8 cellular contexts compared by ENCODE assay signal in genomic region chr4:139014391-139015268, GRCh38. TPM values are rescaled to one million over a fixed set of nuclear protein-coding genes. Genes with fewer than 3 reads are reported as not detected.
DNase-seq lines count a peak whose midpoint lies in the region; ATAC-seq and TF ChIP-seq lines count a peak whose summit lies in the region.

No MANE protein-coding gene starts in this region.

- H3K9me3 ChIP-seq in A673 (ENCODE audit: low read depth, low read length, poor library complexity, severe bottlenecking) (no peaks in the 10 kb centered on the region), mammary epithelial cell (replicated peaks; ENCODE audit: insufficient read depth, low read length) (no peaks in the 10 kb centered on the region)

- H3K27me3 Mint-ChIP-seq in stimulated activated naive CD8-positive, alpha-beta T cell treated with anti-CD3 and anti-CD28 coated beads, Interleukin-15, Interleukin-2, amounts not matched to agents 100 ng/mL and 50 ng/mL, for 24 hours, result no peaks in the 10 kb centered on the region

- H3K27ac Mint-ChIP-seq in stimulated activated naive CD8-positive, alpha-beta T cell treated with anti-CD3 and anti-CD28 coated beads, Interleukin-15, Interleukin-2, amounts not matched to agents 100 ng/mL and 50 ng/mL, for 24 hours, result peak overlapping the region; percentile 99

- peak overlapping the region; percentile 99 for H3K9ac ChIP-seq in mammary epithelial cell (ENCODE audit: insufficient read depth, low read length)

- TF ChIP-seq CTCF in A673 (conservative IDR thresholded peaks at IDR 0.05; ENCODE audit: low read depth, low read length) (no peak), mammary epithelial cell (conservative IDR thresholded peaks at IDR 0.05 in 1 of 2, IDR thresholded peaks at IDR 0.05 in 1 of 2; ENCODE audit: extremely low read depth in 1 of 2, insufficient read depth in 1 of 2, low read depth in 1 of 2, low read length in 2 of 2) (no peak), kidney epithelial cell (IDR thresholded peaks at IDR 0.05; ENCODE audit: insufficient read depth, low read length, poor library complexity, severe bottlenecking) (no peak)

- H4K20me1 ChIP-seq in mammary epithelial cell (ENCODE audit: insufficient read depth, low read length), result peaks cover 2% of the 10 kb centered on the region

- intact Hi-C loops in A673 (cut with micrococcal nuclease; ENCODE audit: unreplicated experiment), result no loop called here
- intact Hi-C loops in mammary epithelial cell (cut with micrococcal nuclease), result loop anchor here (2.0 to 5.0 kb wide), 4 partner anchors 62 to 283 kb away; partner anchors contain the start of gene ELF2

- H2AFZ ChIP-seq in mammary epithelial cell (ENCODE audit: low read depth, low read length), result peak overlapping the region; percentile 65

- POLR2A ChIA-PET in A673 (lab: Charles Lee; ENCODE audit: low non-redundant PET), result interaction anchor here (0.6 to 0.9 kb wide), 2 partner anchors 26 to 68 kb away, joined by 3 to 4 read pairs; no protein-coding TSS in a partner anchor

- H3K27ac ChIP-seq in A673 (ENCODE audit: low read depth, low read length, poor library complexity, severe bottlenecking) (peak overlapping the region; percentile 96), mammary epithelial cell (ENCODE audit: insufficient read depth, low read depth, low read length) (peak overlapping the region; percentile 97)

- peak overlapping the region; percentile 83 for H3K4me2 ChIP-seq in mammary epithelial cell (ENCODE audit: insufficient read depth, low read depth, low read length)

- H3K27me3 ChIP-seq in A673 (replicated peaks; ENCODE audit: insufficient read depth, low read depth, low read length, poor library complexity) (no peaks in the 10 kb centered on the region), mammary epithelial cell (ENCODE audit: insufficient read depth, low read length) (no peaks in the 10 kb centered on the region), kidney epithelial cell (ENCODE audit: control insufficient read depth, insufficient read depth, low read length) (no peaks in the 10 kb centered on the region)

- dilution Hi-C loops in mammary epithelial cell (cut with HindIII; ENCODE audit: low sequenced_read_pairs), result no loop called here

- H3K4me1 ChIP-seq in A673 (ENCODE audit: insufficient read depth, low read length, poor library complexity, severe bottlenecking), result peaks cover 33% of the 10 kb centered on the region
- peaks cover 39% of the 10 kb centered on the region for H3K4me1 ChIP-seq in mammary epithelial cell (ENCODE audit: insufficient read depth, low read length)

- ATAC-seq in HG02884 (IDR thresholded peaks at IDR 0.05; ENCODE audit: unreplicated experiment), result peak; percentile 4
- ATAC-seq in left lobe of liver, result no peak

- H3K36me3 ChIP-seq in A673 (ENCODE audit: insufficient read depth, low read length, poor library complexity, severe bottlenecking) (no peaks in the 10 kb centered on the region), mammary epithelial cell (ENCODE audit: insufficient read depth, low read length) (no peaks in the 10 kb centered on the region), kidney epithelial cell (ENCODE audit: control insufficient read depth, insufficient read depth, low read length) (no peaks in the 10 kb centered on the region)

- WGBS in mammary epithelial cell (ENCODE audit: low coverage, missing lambda C conversion rate), result 40% methylated on average over 9 of the region's 9 CpGs

- CTCF ChIA-PET in A673 (lab: Charles Lee) (no interaction called here), mammary epithelial cell (lab: Charles Lee; ENCODE audit: low non-redundant PET) (interaction anchor here (0.5 kb wide), 1 partner anchor 16 kb away, joined by 7 read pairs; no protein-coding TSS in a partner anchor)

- H3K79me2 ChIP-seq in mammary epithelial cell (ENCODE audit: insufficient read depth, low read length), result peaks cover 39% of the 10 kb centered on the region

- peaks cover 15% of the 10 kb centered on the region for H3K36me3 Mint-ChIP-seq in stimulated activated naive CD8-positive, alpha-beta T cell treated with anti-CD3 and anti-CD28 coated beads, Interleukin-15, Interleukin-2, amounts not matched to agents 100 ng/mL and 50 ng/mL, for 24 hours (ENCODE audit: low read depth)

- H3K4me3 ChIP-seq in A673 (ENCODE audit: low read depth, low read length, poor library complexity, severe bottlenecking), result peak overlapping the region; percentile 81
- H3K4me3 ChIP-seq in mammary epithelial cell (replicated peaks in 1 of 3; ENCODE audit: insufficient read depth in 1 of 3, low read depth in 2 of 3, low read length in 3 of 3), result peak overlapping the region; percentile 53 to 100 (median 91)
- H3K4me3 ChIP-seq in kidney epithelial cell (ENCODE audit: low read depth, low read length), result peak overlapping the region; percentile 30

- no peaks in the 10 kb centered on the region for H3K9me3 Mint-ChIP-seq in stimulated activated naive CD8-positive, alpha-beta T cell treated with anti-CD3 and anti-CD28 coated beads, Interleukin-15, Interleukin-2, amounts not matched to agents 100 ng/mL and 50 ng/mL, for 24 hours

- no TSS peak for BruUV-seq in A673 (replicated peaks; lab: Mats Ljungman, UMichigan)
- BruUV-seq in mammary epithelial cell (replicated peaks; lab: Mats Ljungman, UMichigan), result TSS peak; percentile 97

- DNase-seq in A673 (ENCODE audit: low spot score) (peak; percentile 84), GM04504 (ENCODE audit: low read depth) (peak; percentile 69), mammary epithelial cell (peak; percentile 95), kidney epithelial cell (ENCODE audit: low read depth) (peak; percentile 90), left lobe of liver (ENCODE audit: low spot score) (no peak)

- H3K4me3 Mint-ChIP-seq in stimulated activated naive CD8-positive, alpha-beta T cell treated with anti-CD3 and anti-CD28 coated beads, Interleukin-15, Interleukin-2, amounts not matched to agents 100 ng/mL and 50 ng/mL, for 24 hours, result peak overlapping the region; percentile 82

- peaks cover 39% of the 10 kb centered on the region for H3K4me1 Mint-ChIP-seq in stimulated activated naive CD8-positive, alpha-beta T cell treated with anti-CD3 and anti-CD28 coated beads, Interleukin-15, Interleukin-2, amounts not matched to agents 100 ng/mL and 50 ng/mL, for 24 hours (ENCODE audit: low read depth)

- in situ Hi-C loops in mammary epithelial cell (cut with MboI; ENCODE audit: low sequenced_read_pairs in 2 of 2), result no loop called here

TF ChIP-seq in PFSK-1, 5 proteins besides CTCF, POLR2A, EP300 and RAD21:
- TF ChIP-seq TAF1 (IDR thresholded peaks at IDR 0.05; ENCODE audit: borderline replicate concordance, insufficient read depth, low read length), result no peak
- TF ChIP-seq SIN3A (IDR thresholded peaks at IDR 0.05; ENCODE audit: borderline replicate concordance, insufficient read depth, low read length), result peak; percentile 82; the same call in 1 of the 2 replicates
- no peak; the same call in 1 of the 2 replicates for TF ChIP-seq POLR2AphosphoS5 (IDR thresholded peaks at IDR 0.05; ENCODE audit: low read depth, low read length)
- TF ChIP-seq FOXP2 (optimal IDR thresholded peaks at IDR 0.05; ENCODE audit: borderline replicate concordance, extremely low read depth, extremely low read length, insufficient read depth), result no peak

RNA-seq across cellular contexts. Expression of gene NOCT, which starts 1.0 kb away (rescaled TPM):
- total RNA-seq in A673 (2021) (20.5 and 27.6 TPM in 2 replicates), mammary epithelial cell (10 to 100 TPM; 20.6 to 34.8 TPM), kidney epithelial cell (37.5 and 47.4 TPM in 2 replicates), left lobe of liver (5.1 TPM)
- polyA plus RNA-seq in PFSK-1 (2012; ENCODE audit: insufficient read length, low read depth), result 3.9 TPM
- 7.4 TPM for polyA plus RNA-seq in mammary epithelial cell
- polyA minus RNA-seq in mammary epithelial cell, result 60.6 TPM

Comparison
In these comparisons a context has a peak if more than half of its experiments do, and no peak if none do; other contexts are left out.
1. H3K4me3 ChIP-seq: peak in every context shown above with its lines; median percentile 91 in mammary epithelial cell; 81 in A673; 30 in kidney epithelial cell.